Comparison of ENCODE assay signal across 8 cellular contexts in the genomic region with DNA sequence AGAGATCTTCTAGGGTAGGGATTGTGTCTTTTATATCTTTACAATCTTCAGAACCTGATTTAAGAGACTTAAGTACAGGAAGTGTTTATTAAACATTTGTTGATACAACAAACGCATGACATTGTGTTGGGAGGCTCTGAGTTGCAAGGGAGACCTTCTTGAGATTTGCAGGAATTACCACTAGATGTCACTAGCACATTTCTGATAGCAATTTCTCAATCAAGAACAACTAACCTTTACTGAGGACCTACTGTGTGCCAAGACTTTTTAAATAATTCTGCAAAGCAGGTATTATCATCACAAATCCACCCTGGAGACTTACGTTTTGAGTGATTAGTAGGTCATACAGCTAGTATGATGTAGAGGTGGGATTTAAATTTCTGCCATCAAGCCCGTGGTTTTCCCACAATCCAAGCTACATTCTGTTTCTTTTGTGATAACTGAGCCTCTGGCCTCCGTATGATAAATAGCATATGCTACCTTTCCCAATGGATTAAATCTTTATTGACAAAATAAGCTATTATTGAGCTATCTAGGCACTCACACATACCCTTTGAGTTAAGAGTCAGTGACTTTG.
DNase-seq lines count a peak whose midpoint lies in the region; ATAC-seq and TF ChIP-seq lines count a peak whose summit lies in the region.

No MANE protein-coding gene starts in this region.

- no peaks in the 10 kb centered on the region for H3K4me1 Mint-ChIP-seq in osteocyte (ENCODE audit: unreplicated experiment)

- peak; percentile 75 for TF ChIP-seq CTCF in osteocyte (IDR thresholded peaks at IDR 0.05)

- ATAC-seq in GM21515 (IDR thresholded peaks at IDR 0.05; ENCODE audit: unreplicated experiment): no peak

- H3K36me3 Mint-ChIP-seq in osteocyte (ENCODE audit: unreplicated experiment): no peaks in the 10 kb centered on the region

- H3K9me3 Mint-ChIP-seq in osteocyte (ENCODE audit: unreplicated experiment): no peaks in the 10 kb centered on the region

- no peak overlapping the region for H3K4me3 Mint-ChIP-seq in osteocyte (ENCODE audit: unreplicated experiment)

- DNase-seq in NCI-H2196 (lab: John Stamatoyannopoulos, UW; ENCODE audit: unreplicated experiment) (peak; percentile 25), NCI-H2196 treated with DMSO at 0.1 percent for 48 hours (lab: John Stamatoyannopoulos, UW; ENCODE audit: unreplicated experiment) (no peak), Kasumi-1 (lab: John Stamatoyannopoulos, UW) (peak; percentile 30 to 43), cerebellar cortex (ENCODE audit: low spot score) (peak; percentile 42), osteocyte (ENCODE audit: extremely low spot score, unreplicated experiment) (no peak), SW480 (ENCODE audit: low spot score) (no peak)
- DNase-seq in central memory CD4-positive, alpha-beta T cell: no peak

- H3K27me3 Mint-ChIP-seq in osteocyte (ENCODE audit: unreplicated experiment): peaks cover 8% of the 10 kb centered on the region

- H3K27ac Mint-ChIP-seq in osteocyte (ENCODE audit: unreplicated experiment): no peak overlapping the region

Comparison
In these comparisons a context has a peak if more than half of its experiments do, and no peak if none do; other contexts are left out.
1. DNase-seq: peak in NCI-H2196 (single experiment), Kasumi-1 (2 of 2) and cerebellar cortex (single experiment); none in NCI-H2196 treated with DMSO at 0.1 percent for 48 hours (single experiment), osteocyte (single experiment), central memory CD4-positive, alpha-beta T cell (single experiment) and SW480 (single experiment).